31 cellular contexts compared by ENCODE assay signal in the genomic region with DNA sequence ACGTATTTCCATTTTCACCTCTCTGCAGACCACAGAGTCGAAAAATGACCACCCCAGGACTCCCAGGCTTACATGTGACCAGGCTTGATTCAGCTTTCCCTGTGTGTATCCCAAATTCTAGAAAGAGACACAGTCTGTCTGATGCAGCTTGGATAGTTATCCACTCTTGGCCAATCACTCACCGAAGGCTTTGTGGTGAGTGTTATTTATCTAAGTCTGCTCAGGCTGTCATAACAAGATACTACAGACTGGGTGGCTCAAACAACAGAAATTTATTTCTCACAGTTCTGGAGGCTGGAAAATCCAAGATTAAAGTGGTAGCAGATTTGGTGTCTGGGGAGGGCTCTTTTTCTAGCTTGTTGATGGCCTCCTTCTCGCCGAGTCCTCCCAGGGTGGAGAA.
DNase-seq lines count a peak whose midpoint lies in the region; FAIRE-seq and TF ChIP-seq lines count a peak whose summit lies in the region.
"Had no signal": no experiment of that assay in that cellular context is flagged by ENCODE, and none has a peak within 500 bp of the region (broad histone marks: within the 10 kb centered on the region; RNA-seq: fewer than 3 reads in every experiment).

No MANE protein-coding gene starts in this region.

- H3K27me3 ChIP-seq in adipocyte (replicated peaks; ENCODE audit: control insufficient read depth, insufficient read depth, low read length) (no peaks in the 10 kb centered on the region), sigmoid colon (no peaks in the 10 kb centered on the region)
- H3K27me3 ChIP-seq: ovary had no signal

- H3K9me3 Mint-ChIP-seq in immature natural killer cell: no peaks in the 10 kb centered on the region
- H3K9me3 Mint-ChIP-seq: activated naive CD4-positive, alpha-beta T cell treated with anti-CD3 and anti-CD28 coated beads for 36 hours; H9; nephron had no signal

- H3K36me3 ChIP-seq in adipocyte (ENCODE audit: control insufficient read depth, insufficient read depth, low read length, severe bottlenecking) (peaks cover 71% of the 10 kb centered on the region), sigmoid colon (peaks cover 0 to 52% (median 10%) of the 10 kb centered on the region in 4 donors)
- H3K36me3 ChIP-seq: BLaER1 treated with 17β-estradiol and CSF1 and Interleukin-3, amounts not matched to agents 10 nM and 100 nM; ovary had no signal

- peak overlapping the region in 3 of 5 donors; percentile 4 to 21 (median 7) for H3K4me3 Mint-ChIP-seq in immature natural killer cell
- H3K4me3 Mint-ChIP-seq: activated CD8-positive, alpha-beta memory T cell treated with anti-CD3 and anti-CD28 coated beads, Interleukin-2, amount 10 ng/mL, durations not matched to agents 7 days and 5 days; activated naive CD4-positive, alpha-beta T cell treated with anti-CD3 and anti-CD28 coated beads for 36 hours; H9; nephron had no signal

- H3K27ac Mint-ChIP-seq in immature natural killer cell: peak overlapping the region; percentile 70 to 87 (median 77)
- H3K27ac Mint-ChIP-seq: activated CD8-positive, alpha-beta memory T cell treated with anti-CD3 and anti-CD28 coated beads, Interleukin-2, amount 10 ng/mL, durations not matched to agents 7 days and 5 days; activated naive CD4-positive, alpha-beta T cell treated with anti-CD3 and anti-CD28 coated beads for 36 hours; H9; nephron had no signal

- H3K4me1 ChIP-seq in adipocyte (ENCODE audit: control insufficient read depth, insufficient read depth, low read length) (peaks cover 69% of the 10 kb centered on the region), sigmoid colon (peaks cover 0 to 93% (median 84%) of the 10 kb centered on the region in 4 donors)
- H3K4me1 ChIP-seq: BLaER1 treated with 17β-estradiol and CSF1 and Interleukin-3, amounts not matched to agents 10 nM and 100 nM had no signal

- peaks cover 0 to 24% (median 4%) of the 10 kb centered on the region in 3 donors for H3K36me3 Mint-ChIP-seq in immature natural killer cell
- H3K36me3 Mint-ChIP-seq: activated CD8-positive, alpha-beta memory T cell treated with anti-CD3 and anti-CD28 coated beads, Interleukin-2, amount 10 ng/mL, durations not matched to agents 7 days and 5 days had no signal

- no peak for TF ChIP-seq POLR2A in sigmoid colon (IDR thresholded peaks at IDR 0.05)
- TF ChIP-seq POLR2A in GM12891 (IDR thresholded peaks at IDR 0.05; ENCODE audit: low read depth, low read length): no peak

- DNase-seq in adipocyte (ENCODE audit: low read depth): no peak
- DNase-seq in immature natural killer cell: no peak
- DNase-seq in sigmoid colon: no peak
- DNase-seq in GM12891 (ENCODE audit: insufficient read length, low spot score): no peak
- no peak for DNase-seq in activated effector memory CD4-positive, alpha-beta T cell treated with anti-CD3 and anti-CD28 coated beads, Interleukin-2, amount 50 U/mL, for 16 hours
- no peak for DNase-seq in NCI-H69 (lab: John Stamatoyannopoulos, UW)
- no peak for DNase-seq in NCI-H82 (lab: John Stamatoyannopoulos, UW)
- DNase-seq: activated CD4-positive, CD25-positive, alpha-beta regulatory T cell; activated CD8-positive, alpha-beta memory T cell treated with anti-CD3 and anti-CD28 coated beads, Interleukin-2, amount 10 ng/mL, durations not matched to agents 7 days and 5 days; activated naive CD4-positive, alpha-beta T cell treated with anti-CD3 and anti-CD28 coated beads for 36 hours; activated T-cell treated with anti-CD3 and anti-CD28 coated beads, Interleukin-2, amount 50 U/mL, for 48 hours; cortex of kidney; GDM1; H9; hypothalamus; IMR-90; left ventricle myocardium superior; NCI-H1048; NCI-H187 treated with DMSO at 0.1 percent for 48 hours; NCI-H524; ovary; SIG-M5; stimulated activated naive CD8-positive, alpha-beta T cell treated with anti-CD3 and anti-CD28 coated beads, Interleukin-15, Interleukin-2, amounts not matched to agents 100 U/mL and 50 U/mL, for 24 hours; T1000 had no signal

- peak overlapping the region; percentile 74 for H3K27ac ChIP-seq in 22Rv1
- H3K27ac ChIP-seq in sigmoid colon: peak overlapping the region; percentile 31 to 71 (median 48)
- H3K27ac ChIP-seq: BLaER1 treated with 17β-estradiol and CSF1 and Interleukin-3, amounts not matched to agents 10 nM and 100 nM; ovary had no signal

- peaks cover 83 to 100% of the 10 kb centered on the region in 2 donors for H3K4me1 Mint-ChIP-seq in immature natural killer cell
- H3K4me1 Mint-ChIP-seq: activated CD8-positive, alpha-beta memory T cell treated with anti-CD3 and anti-CD28 coated beads, Interleukin-2, amount 10 ng/mL, durations not matched to agents 7 days and 5 days; H9; nephron had no signal

- WGBS in sigmoid colon, 2 donors: 81 to 91% methylated on average over 5 of the region's 5 CpGs

- H3K9me3 ChIP-seq in adipocyte (ENCODE audit: control insufficient read depth, low read length) (no peaks in the 10 kb centered on the region), sigmoid colon (no peaks in the 10 kb centered on the region)
- H3K9me3 ChIP-seq: BLaER1 treated with 17β-estradiol and CSF1 and Interleukin-3, amounts not matched to agents 10 nM and 100 nM; Caco-2; ovary had no signal

- H3K4me3 ChIP-seq in adipocyte (ENCODE audit: low read length) (no peak overlapping the region), sigmoid colon (no peak overlapping the region)
- H3K4me3 ChIP-seq: BLaER1 treated with 17β-estradiol and CSF1 and Interleukin-3, amounts not matched to agents 10 nM and 100 nM; ovary had no signal

- no peak for TF ChIP-seq EP300 in sigmoid colon (IDR thresholded peaks at IDR 0.05)

- FAIRE-seq in GM12891 (lab: Jason Lieb, UNC): no peak
- FAIRE-seq: bronchial epithelial cell, frontal cortex, RCC 7860 had no signal

- H3K27me3 Mint-ChIP-seq in immature natural killer cell (ENCODE audit: low read depth in 3 of 3): peaks cover 0 to 2% (median 0%) of the 10 kb centered on the region in 3 donors

- TF ChIP-seq CTCF in 22Rv1 (IDR thresholded peaks at IDR 0.05): no peak
- no peak for TF ChIP-seq CTCF in sigmoid colon (IDR thresholded peaks at IDR 0.05)

- intact Hi-C loops in sigmoid colon (cut with DNase I): no loop called here

- H3K9ac ChIP-seq in adipocyte (ENCODE audit: low read length): peak overlapping the region; percentile 35
- H3K9ac ChIP-seq: BLaER1 treated with 17β-estradiol and CSF1 and Interleukin-3, amounts not matched to agents 10 nM and 100 nM had no signal

TF ChIP-seq in GM12891, 5 proteins besides CTCF, POLR2A, EP300 and RAD21:
- TF ChIP-seq TAF1 (IDR thresholded peaks at IDR 0.05; ENCODE audit: low read depth, low read length) (no peak), POLR2AphosphoS5 (IDR thresholded peaks at IDR 0.05; ENCODE audit: low read depth, low read length) (no peak), SPI1 (IDR thresholded peaks at IDR 0.05; ENCODE audit: low read depth, low read length) (no peak), PAX5 (IDR thresholded peaks at IDR 0.05; ENCODE audit: insufficient read depth, low read length, severe bottlenecking) (no peak), POU2F2 (IDR thresholded peaks at IDR 0.05; ENCODE audit: low read depth, low read length) (no peak)
